In genomic region chr14:69650948-69651369, GRCh38 we compare ENCODE assay signal across 10 cellular contexts. TPM values are rescaled to one million over a fixed set of nuclear protein-coding genes. Genes with fewer than 3 reads are reported as not detected.
A peak's percentile ranks its signal among the peaks of the same experiment; 100 is the strongest.
DNase-seq lines count a peak whose midpoint lies in the region; ATAC-seq and TF ChIP-seq lines count a peak whose summit lies in the region.
"Had no signal": no experiment of that assay in that cellular context is flagged by ENCODE, and none has a peak within 500 bp of the region (broad histone marks: within the 10 kb centered on the region; RNA-seq: fewer than 3 reads in every experiment).

No MANE protein-coding gene starts in this region.

- no peak for TF ChIP-seq CTCF in GM23338 (conservative IDR thresholded peaks at IDR 0.05; ENCODE audit: low read depth in 2 of 2)
- TF ChIP-seq CTCF in heart right ventricle (IDR thresholded peaks at IDR 0.05) = no peak

- no peaks in the 10 kb centered on the region for H3K9me3 Mint-ChIP-seq in GM23338
- no peaks in the 10 kb centered on the region for H3K9me3 Mint-ChIP-seq in activated CD4-positive, alpha-beta memory T cell treated with anti-CD3 and anti-CD28 coated beads for 36 hours

- no peak overlapping the region for H3K4me3 Mint-ChIP-seq in GM23338
- H3K4me3 Mint-ChIP-seq in activated CD4-positive, alpha-beta memory T cell treated with anti-CD3 and anti-CD28 coated beads for 36 hours = no peak overlapping the region

- H4K20me1 ChIP-seq in GM23338 (replicated peaks; ENCODE audit: insufficient read depth) = no peaks in the 10 kb centered on the region

- no peak overlapping the region for H3K4me3 ChIP-seq in GM23338
- peak overlapping the region in 1 of 10 donors; percentile 3 for H3K4me3 ChIP-seq in heart right ventricle
- no peak overlapping the region for H3K4me3 ChIP-seq in skin epidermis

- no peaks in the 10 kb centered on the region for H3F3A ChIP-seq in GM23338 (replicated peaks; ENCODE audit: low read depth)

- no peak overlapping the region for H3K27ac ChIP-seq in GM23338 (ENCODE audit: low read depth)
- H3K27ac ChIP-seq in heart right ventricle = peak overlapping the region; percentile 18 to 91 (median 78)
- peak overlapping the region in 18 of 21 experiments; percentile 2 to 76 (median 56) for H3K27ac ChIP-seq in skin epidermis

- intact Hi-C loops in activated CD4-positive, alpha-beta memory T cell treated with anti-CD3 and anti-CD28 coated beads for 36 hours (cut with micrococcal nuclease) = no loop called here
- intact Hi-C loops in heart right ventricle (cut with DNase I) = loop anchor here in 4 of 10 donors (5.0 kb wide), 3 partner anchors 34 to 66 kb away; partner anchors contain the start of gene SUSD6 (in 2 of the 4)

- H3K4me1 ChIP-seq in GM23338 (ENCODE audit: insufficient read depth) = peaks cover 25% of the 10 kb centered on the region
- H3K4me1 ChIP-seq in heart right ventricle = peaks cover 36 to 100% (median 87%) of the 10 kb centered on the region in 9 donors

- no peaks in the 10 kb centered on the region for H3K79me2 ChIP-seq in GM23338 (replicated peaks; ENCODE audit: insufficient read depth)

- ATAC-seq in GM23338 (peak; percentile 21), heart right ventricle (peak in 6 of 8 donors; percentile 26 to 42 (median 31)), GM21515 (IDR thresholded peaks at IDR 0.05; ENCODE audit: unreplicated experiment) (no peak)
- ATAC-seq: left lobe of liver had no signal

- H3K27me3 Mint-ChIP-seq in GM23338 (ENCODE audit: insufficient read depth, low read depth, poor library complexity) = peaks cover 5% of the 10 kb centered on the region
- no peaks in the 10 kb centered on the region for H3K27me3 Mint-ChIP-seq in activated CD4-positive, alpha-beta memory T cell treated with anti-CD3 and anti-CD28 coated beads for 36 hours

- WGBS in heart right ventricle, 2 donors = 59 to 62% methylated on average over 3 of the region's 3 CpGs

- H3K4me2 ChIP-seq in GM23338 = peak overlapping the region; percentile 51; the same call in 1 of the 2 replicates

- no peaks in the 10 kb centered on the region for H3K36me3 Mint-ChIP-seq in GM23338 (ENCODE audit: low read depth)
- peaks cover 14% of the 10 kb centered on the region for H3K36me3 Mint-ChIP-seq in activated CD4-positive, alpha-beta memory T cell treated with anti-CD3 and anti-CD28 coated beads for 36 hours

- H3K36me3 ChIP-seq in GM23338 (ENCODE audit: insufficient read depth) = no peaks in the 10 kb centered on the region
- peaks cover 0 to under 1% (median 0%) of the 10 kb centered on the region in 9 donors for H3K36me3 ChIP-seq in heart right ventricle

- H3K4me1 Mint-ChIP-seq in GM23338 = peaks cover 48% of the 10 kb centered on the region
- peaks cover 89% of the 10 kb centered on the region for H3K4me1 Mint-ChIP-seq in activated CD4-positive, alpha-beta memory T cell treated with anti-CD3 and anti-CD28 coated beads for 36 hours (ENCODE audit: low read depth)

- CTCF ChIA-PET in activated CD4-positive, alpha-beta memory T cell treated with anti-CD3 and anti-CD28 coated beads for 36 hours (lab: Charles Lee) = interaction anchor here (0.6 to 1.0 kb wide), 2 partner anchors 21 to 76 kb away, joined by 3 read pairs; no protein-coding TSS in a partner anchor

- H2AFZ ChIP-seq in GM23338 = no peak overlapping the region

- peak overlapping the region; percentile 3; the same call in 1 of the 2 replicates for H3K27ac Mint-ChIP-seq in GM23338
- peak overlapping the region; percentile 59 for H3K27ac Mint-ChIP-seq in activated CD4-positive, alpha-beta memory T cell treated with anti-CD3 and anti-CD28 coated beads for 36 hours

- POLR2A ChIA-PET in activated CD4-positive, alpha-beta memory T cell treated with anti-CD3 and anti-CD28 coated beads for 36 hours (lab: Charles Lee) = interaction anchor here (1.1 kb wide), 1 partner anchor 116 kb away, joined by 3 read pairs; the partner anchor contains the start of gene SRSF5

- no peaks in the 10 kb centered on the region for H3K9me2 ChIP-seq in GM23338 (ENCODE audit: insufficient read depth)

- H3K27me3 ChIP-seq in GM23338 (ENCODE audit: insufficient read depth) = no peaks in the 10 kb centered on the region
- no peaks in the 10 kb centered on the region for H3K27me3 ChIP-seq in heart right ventricle

- DNase-seq in GM23338 (ENCODE audit: low spot score) (no peak), heart right ventricle (no peak), AML-193 (lab: John Stamatoyannopoulos, UW) (no peak), OCI-M2 (lab: John Stamatoyannopoulos, UW; ENCODE audit: unreplicated experiment) (no peak)
- no peak for DNase-seq in activated CD4-positive, alpha-beta memory T cell treated with anti-CD3 and anti-CD28 coated beads for 36 hours
- no peak for DNase-seq in stimulated activated CD4-positive, alpha-beta T cell treated with anti-CD3 and anti-CD28 coated beads, Interleukin-1b, Interleukin-23, amount 100 ng/mL, for 48 hours
- DNase-seq: NCI-H1436 had no signal

- no peaks in the 10 kb centered on the region for H3K9me3 ChIP-seq in heart right ventricle

TF ChIP-seq in GM23338, 12 proteins besides CTCF, POLR2A, EP300 and RAD21 (continues in another document):
- TF ChIP-seq STAT1 (IDR thresholded peaks at IDR 0.05; ENCODE audit: unreplicated experiment) (no peak), REST (IDR thresholded peaks at IDR 0.05; ENCODE audit: unreplicated experiment) (no peak), NANOG (IDR thresholded peaks at IDR 0.05; ENCODE audit: borderline replicate concordance) (no peak), CREB1 (CRISPR knock-in tag; IDR thresholded peaks at IDR 0.05; ENCODE audit: low read depth) (no peak)

RNA-seq across cellular contexts. Expression of gene SUSD6, which starts 39.6 kb away (rescaled TPM):
- total RNA-seq in GM23338 (2014; rRNA removed; shearing (Covaris generic)) = 3.4 and 4.5 TPM in 2 replicates
- polyA plus RNA-seq in GM23338 (2016; fragmentation: Nextera tagmentation; extraction: Ambion mirVana) (2.8 and 3.3 TPM in 2 replicates), heart right ventricle (1 to 10 TPM; 5.9 to 8.4 TPM)
- total RNA-seq in activated CD4-positive, alpha-beta memory T cell treated with anti-CD3 and anti-CD28 coated beads for 36 hours = 10 to 100 TPM; 69.9 to 72.2 TPM
- total RNA-seq in heart right ventricle = 10 to 100 TPM; 18.0 to 46.3 (median 25.5) TPM
